ENCODE assay signal across 22 cellular contexts in genomic region chr12:123559468-123559867, GRCh38.
"Had no signal": no experiment of that assay in that cellular context is flagged by ENCODE, and none has a peak within 500 bp of the region (broad histone marks: within the 10 kb centered on the region; RNA-seq: fewer than 3 reads in every experiment).

No MANE protein-coding gene starts in this region.

- H3K9me3 ChIP-seq: left ventricle myocardium inferior, mucosa of descending colon, ovary, testis had no signal

- H3K27ac ChIP-seq: left ventricle myocardium inferior, ovary, testis, VCaP had no signal

- H3K27me3 ChIP-seq: ovary, testis had no signal

- H3K36me3 Mint-ChIP-seq: activated naive CD4-positive, alpha-beta T cell treated with anti-CD3 and anti-CD28 coated beads, Interleukin-2, amount 10 ng/mL, durations not matched to agents 7 days and 5 days; brain; naive B cell; stimulated activated effector memory CD8-positive, alpha-beta T cell treated with anti-CD3 and anti-CD28 coated beads, Interleukin-12 subunit alpha, Interleukin-12 subunit beta, amount 100 ng/mL, for 72 hours had no signal

- H3K4me2 ChIP-seq: smooth muscle cell had no signal

- H3K36me3 ChIP-seq: left ventricle myocardium inferior, ovary had no signal

- H3K9me3 Mint-ChIP-seq: activated naive CD4-positive, alpha-beta T cell treated with anti-CD3 and anti-CD28 coated beads, Interleukin-2, amount 10 ng/mL, durations not matched to agents 7 days and 5 days; activated naive CD8-positive, alpha-beta T cell treated with anti-CD3 and anti-CD28 coated beads, Interleukin-2, amount 50 U/mL, for 24 hours; stimulated activated effector memory CD8-positive, alpha-beta T cell treated with anti-CD3 and anti-CD28 coated beads, Interleukin-12 subunit alpha, Interleukin-12 subunit beta, amount 100 ng/mL, for 72 hours had no signal

- H3K4me3 Mint-ChIP-seq: activated naive CD4-positive, alpha-beta T cell treated with anti-CD3 and anti-CD28 coated beads, Interleukin-2, amount 10 ng/mL, durations not matched to agents 7 days and 5 days; activated naive CD8-positive, alpha-beta T cell treated with anti-CD3 and anti-CD28 coated beads, Interleukin-2, amount 50 U/mL, for 24 hours; brain; naive B cell; stimulated activated effector memory CD8-positive, alpha-beta T cell treated with anti-CD3 and anti-CD28 coated beads, Interleukin-12 subunit alpha, Interleukin-12 subunit beta, amount 100 ng/mL, for 72 hours had no signal

- H3K4me3 ChIP-seq: left ventricle myocardium inferior, mucosa of descending colon, ovary, smooth muscle cell, testis had no signal

- H3K4me1 ChIP-seq: left ventricle myocardium inferior, testis had no signal

- H3K4me1 Mint-ChIP-seq: activated naive CD8-positive, alpha-beta T cell treated with anti-CD3 and anti-CD28 coated beads, Interleukin-2, amount 50 U/mL, for 24 hours; brain; naive B cell had no signal

- H3K27me3 Mint-ChIP-seq: activated naive CD8-positive, alpha-beta T cell treated with anti-CD3 and anti-CD28 coated beads, Interleukin-2, amount 50 U/mL, for 24 hours had no signal

- DNase-seq: activated CD4-positive, alpha-beta T cell treated with anti-CD3 and anti-CD28 coated beads, Interleukin-2, amount 50 U/mL, for 1 hour; activated CD4-positive, CD25-positive, alpha-beta regulatory T cell treated with anti-CD3 and anti-CD28 coated beads, Interleukin-2, amount 50 U/mL, for 72 hours; activated CD8-positive, alpha-beta memory T cell treated with anti-CD3 and anti-CD28 coated beads, Interleukin-2, amount 50 U/mL, for 4 hours; activated effector memory CD4-positive, alpha-beta T cell treated with Interleukin-2 at 50 U/mL for 16 hours; activated naive CD4-positive, alpha-beta T cell treated with anti-CD3 and anti-CD28 coated beads, Interleukin-2, amount 10 ng/mL, durations not matched to agents 7 days and 5 days; activated naive CD8-positive, alpha-beta T cell treated with anti-CD3 and anti-CD28 coated beads, Interleukin-2, amount 50 U/mL, for 24 hours; activated T-cell treated with anti-CD3 and anti-CD28 coated beads, Interleukin-2, amount 50 U/mL, for 48 hours; foreskin melanocyte; kidney; left ventricle myocardium inferior; mesenchymal stem cell; mucosa of descending colon; naive B cell; ovary; stimulated activated CD4-positive, alpha-beta T cell treated with anti-CD3 and anti-CD28 coated beads, Interleukin-4, amount 100 ng/mL, for 1 hour; T-helper 1 cell; T-helper 9 cell; testis had no signal

- H3K27ac Mint-ChIP-seq: activated naive CD4-positive, alpha-beta T cell treated with anti-CD3 and anti-CD28 coated beads, Interleukin-2, amount 10 ng/mL, durations not matched to agents 7 days and 5 days; activated naive CD8-positive, alpha-beta T cell treated with anti-CD3 and anti-CD28 coated beads, Interleukin-2, amount 50 U/mL, for 24 hours; brain; naive B cell; stimulated activated effector memory CD8-positive, alpha-beta T cell treated with anti-CD3 and anti-CD28 coated beads, Interleukin-12 subunit alpha, Interleukin-12 subunit beta, amount 100 ng/mL, for 72 hours had no signal
